In the genomic region with DNA sequence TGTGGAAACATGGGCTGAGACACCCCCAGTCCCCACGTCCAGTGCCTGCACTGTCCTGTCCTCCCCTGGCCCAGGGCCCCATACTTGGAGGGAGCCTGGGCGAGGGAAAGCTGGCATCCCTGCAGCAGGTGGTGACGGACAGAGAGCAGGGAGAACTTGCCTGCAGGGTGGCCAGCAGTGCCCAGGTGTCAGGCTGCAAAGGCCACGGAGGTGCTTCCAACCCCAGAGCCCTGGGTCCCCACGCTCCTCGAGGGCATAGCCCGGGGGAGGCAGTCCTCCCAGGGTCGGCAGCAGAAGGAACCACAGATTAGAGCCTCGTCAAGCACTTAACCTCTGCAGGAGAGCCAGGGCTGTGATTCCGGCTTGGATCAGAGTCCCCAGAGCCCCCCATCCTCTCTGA, we compare ENCODE assay signal across 9 cellular contexts.
DNase-seq lines count a peak whose midpoint lies in the region; ATAC-seq, FAIRE-seq and TF ChIP-seq lines count a peak whose summit lies in the region.
"Had no signal": no experiment of that assay in that cellular context is flagged by ENCODE, and none has a peak within 500 bp of the region (broad histone marks: within the 10 kb centered on the region; RNA-seq: fewer than 3 reads in every experiment).

No MANE protein-coding gene starts in this region.

- no peak for ATAC-seq in T-helper 17 cell

- DNase-seq in Calu3 (no peak), T-helper 17 cell (no peak), right atrium auricular region (ENCODE audit: low spot score) (no peak), RCC 7860 (ENCODE audit: low spot score) (no peak), NCI-H1092 treated with DMSO at 0.1 percent for 48 hours (lab: John Stamatoyannopoulos, UW) (no peak), occipital lobe (lab: John Stamatoyannopoulos, UW) (no peak), MG63 (no peak)
- DNase-seq: NCI-H2029 had no signal

- H3K27me3 ChIP-seq in right atrium auricular region (no peaks in the 10 kb centered on the region), MG63 (no peaks in the 10 kb centered on the region)

- peaks cover 5% of the 10 kb centered on the region for H3K36me3 Mint-ChIP-seq in Calu3 (ENCODE audit: insufficient read depth, unreplicated experiment)
- no peaks in the 10 kb centered on the region for H3K36me3 Mint-ChIP-seq in T-helper 17 cell (ENCODE audit: low read depth)

- intact Hi-C loops in Calu3 (cut with micrococcal nuclease; ENCODE audit: unreplicated experiment), result no loop called here

- H3K27me3 Mint-ChIP-seq in Calu3 (ENCODE audit: unreplicated experiment), result no peaks in the 10 kb centered on the region
- no peaks in the 10 kb centered on the region for H3K27me3 Mint-ChIP-seq in T-helper 17 cell

- peaks cover 0 to 42% of the 10 kb centered on the region in 2 donors for H3K4me1 ChIP-seq in right atrium auricular region

- H3K27ac Mint-ChIP-seq in Calu3 (ENCODE audit: unreplicated experiment) (no peak overlapping the region), T-helper 17 cell (peak overlapping the region; percentile 77)

- H3K9me3 ChIP-seq in T-helper 17 cell (ENCODE audit: control insufficient read depth, low read length, poor library complexity, severe bottlenecking) (no peaks in the 10 kb centered on the region), right atrium auricular region (no peaks in the 10 kb centered on the region), MG63 (no peaks in the 10 kb centered on the region)

- H3K9me3 Mint-ChIP-seq in Calu3 (ENCODE audit: low read depth, unreplicated experiment), result no peaks in the 10 kb centered on the region

- BruUV-seq in Calu3 (replicated peaks; lab: Mats Ljungman, UMichigan), result no TSS peak

- TF ChIP-seq CTCF in Calu3 (IDR thresholded peaks at IDR 0.05; ENCODE audit: unreplicated experiment) (no peak), right atrium auricular region (IDR thresholded peaks at IDR 0.05) (no peak)

- H3K4me3 ChIP-seq in right atrium auricular region (peak overlapping the region in 1 of 2 donors; percentile 64), skin epidermis (peak overlapping the region in 1 of 7 experiments; percentile 87), MG63 (no peak overlapping the region)

- H3K36me3 ChIP-seq in right atrium auricular region, result no peaks in the 10 kb centered on the region
- H3K36me3 ChIP-seq in MG63, result peaks cover 35% of the 10 kb centered on the region

- H3K4me1 Mint-ChIP-seq in Calu3 (ENCODE audit: low read depth, unreplicated experiment), result no peaks in the 10 kb centered on the region
- H3K4me1 Mint-ChIP-seq in T-helper 17 cell, result peaks cover 13% of the 10 kb centered on the region

- peak overlapping the region; percentile 33 to 69 for H3K27ac ChIP-seq in right atrium auricular region
- peak overlapping the region in 15 of 21 experiments; percentile 37 to 97 (median 93) for H3K27ac ChIP-seq in skin epidermis

- no peak for FAIRE-seq in RCC 7860 (lab: Jason Lieb, UNC)

- H3K4me3 Mint-ChIP-seq in Calu3 (ENCODE audit: low read depth, unreplicated experiment), result peak overlapping the region; percentile 70
- H3K4me3 Mint-ChIP-seq in T-helper 17 cell, result peak overlapping the region; percentile 69

- CTCF ChIA-PET in Calu3 (lab: Charles Lee), result interaction anchor here (0.6 kb wide), 1 partner anchor 11 kb away, joined by 3 read pairs; no protein-coding TSS in a partner anchor
